29 cellular contexts compared by ENCODE assay signal in the genomic region with DNA sequence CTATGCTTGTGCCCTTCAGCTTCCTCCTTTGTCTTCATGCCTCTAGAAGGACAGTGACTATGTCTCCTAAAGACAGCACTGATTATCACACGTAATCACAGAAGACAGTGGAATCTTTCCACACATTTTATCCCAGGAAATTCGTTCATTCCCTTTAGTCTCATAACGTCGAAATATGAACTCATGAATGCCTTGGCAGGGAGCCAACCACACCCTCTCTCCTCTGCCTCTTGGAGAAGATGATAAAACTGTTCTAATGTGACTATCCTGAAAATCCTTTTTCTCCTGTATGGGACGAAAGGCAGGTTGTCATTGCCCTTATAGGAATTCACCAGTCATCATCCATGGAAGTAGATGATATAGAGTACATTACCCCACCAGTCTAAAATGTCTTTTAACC.
DNase-seq lines count a peak whose midpoint lies in the region; ATAC-seq and TF ChIP-seq lines count a peak whose summit lies in the region.
"Had no signal": no experiment of that assay in that cellular context is flagged by ENCODE, and none has a peak within 500 bp of the region (broad histone marks: within the 10 kb centered on the region; RNA-seq: fewer than 3 reads in every experiment).

No MANE protein-coding gene starts in this region.

- 43 to 48% methylated on average over 3 to 5 of the region's 5 CpGs for WGBS in gastroesophageal sphincter (ENCODE audit: low coverage in 1 of 2), 2 donors

- H3K4me3 Mint-ChIP-seq in mesothelial cell of epicardium: no peak overlapping the region
- H3K4me3 Mint-ChIP-seq: activated naive CD8-positive, alpha-beta T cell treated with anti-CD3 and anti-CD28 coated beads, Interleukin-2, amount 50 U/mL, for 24 hours; brain; CD14-positive monocyte; effector memory CD8-positive, alpha-beta T cell; naive B cell; WTC11 had no signal

- ATAC-seq in gastroesophageal sphincter: no peak
- ATAC-seq: activated naive CD8-positive, alpha-beta T cell treated with anti-CD3 and anti-CD28 coated beads, Interleukin-2, amount 50 U/mL, for 24 hours; effector memory CD8-positive, alpha-beta T cell; WTC11 had no signal

- no peak for TF ChIP-seq POLR2A in gastroesophageal sphincter (IDR thresholded peaks at IDR 0.05)

- DNase-seq in SHP77 (lab: John Stamatoyannopoulos, UW) (peak; percentile 25 to 30), SHP77 treated with DMSO at 0.1 percent for 48 hours (lab: John Stamatoyannopoulos, UW) (no peak), NCI-H187 (lab: John Stamatoyannopoulos, UW) (peak; percentile 23 to 57), SK-N-MC (ENCODE audit: low read depth, low spot score) (peak; percentile 8), mesothelial cell of epicardium (ENCODE audit: low spot score in 2 of 2, unreplicated experiment in 2 of 2) (peak; percentile 51 to 71), pons (ENCODE audit: low spot score) (no peak), UCSD-AML1 (lab: John Stamatoyannopoulos, UW; ENCODE audit: unreplicated experiment) (no peak)
- DNase-seq: activated CD8-positive, alpha-beta memory T cell treated with anti-CD3 and anti-CD28 coated beads, Interleukin-2, amount 50 U/mL, for 48 hours; activated effector memory CD4-positive, alpha-beta T cell treated with anti-CD3 and anti-CD28 coated beads, Interleukin-2, amount 50 U/mL, for 16 hours; activated naive CD8-positive, alpha-beta T cell treated with anti-CD3 and anti-CD28 coated beads, Interleukin-2, amount 50 U/mL, for 24 hours; effector memory CD8-positive, alpha-beta T cell; HCEC 1CT; KBM-7; mesenchymal stem cell; MV-4-11; naive B cell; NCI-H2081 treated with DMSO at 0.1 percent for 48 hours; NCI-H82; PC-9; spleen; stimulated activated CD4-positive, alpha-beta T cell treated with anti-CD3 and anti-CD28 coated beads, Interleukin-4, amount 100 ng/mL, for 1 hour; stimulated activated naive CD4-positive, alpha-beta T cell treated with Interleukin-2 at 50 U/mL for 16 hours; T-helper 2 cell had no signal

- no peak overlapping the region for H3K27ac ChIP-seq in SK-N-MC
- H3K27ac ChIP-seq in gastroesophageal sphincter: no peak overlapping the region
- H3K27ac ChIP-seq: esophagus muscularis mucosa, PC-9, spleen, thoracic aorta had no signal

- TF ChIP-seq EP300 in gastroesophageal sphincter (IDR thresholded peaks at IDR 0.05): no peak

- H3K4me3 ChIP-seq in SK-N-MC: no peak overlapping the region
- no peak overlapping the region for H3K4me3 ChIP-seq in gastroesophageal sphincter
- H3K4me3 ChIP-seq: esophagus muscularis mucosa, PC-9, spleen, thoracic aorta had no signal

- TF ChIP-seq CTCF in mesothelial cell of epicardium (IDR thresholded peaks at IDR 0.05; ENCODE audit: unreplicated experiment): no peak
- no peak for TF ChIP-seq CTCF in gastroesophageal sphincter (IDR thresholded peaks at IDR 0.05)

- no peak overlapping the region for H3K9ac ChIP-seq in SK-N-MC (ENCODE audit: insufficient read length)

- H3K27me3 ChIP-seq in gastroesophageal sphincter: no peaks in the 10 kb centered on the region
- H3K27me3 ChIP-seq: esophagus muscularis mucosa, spleen had no signal

- H3K9me3 ChIP-seq in SK-N-MC (ENCODE audit: low read depth, low read length): no peaks in the 10 kb centered on the region
- no peaks in the 10 kb centered on the region for H3K9me3 ChIP-seq in gastroesophageal sphincter
- H3K9me3 ChIP-seq: esophagus muscularis mucosa, spleen, thoracic aorta had no signal

- H3K27ac Mint-ChIP-seq in mesothelial cell of epicardium: peak overlapping the region; percentile 57
- H3K27ac Mint-ChIP-seq: activated naive CD8-positive, alpha-beta T cell treated with anti-CD3 and anti-CD28 coated beads, Interleukin-2, amount 50 U/mL, for 24 hours; CD14-positive monocyte; effector memory CD8-positive, alpha-beta T cell; naive B cell; WTC11 had no signal

- H3K36me3 ChIP-seq in SK-N-MC (ENCODE audit: insufficient read depth, low read length) (no peaks in the 10 kb centered on the region), gastroesophageal sphincter (no peaks in the 10 kb centered on the region)
- H3K36me3 ChIP-seq: esophagus muscularis mucosa, spleen, thoracic aorta had no signal

- H3K9me3 Mint-ChIP-seq in mesothelial cell of epicardium: no peaks in the 10 kb centered on the region
- H3K9me3 Mint-ChIP-seq: activated naive CD8-positive, alpha-beta T cell treated with anti-CD3 and anti-CD28 coated beads, Interleukin-2, amount 50 U/mL, for 24 hours; brain; naive B cell; WTC11 had no signal

- peaks cover 4% of the 10 kb centered on the region for H3K36me3 Mint-ChIP-seq in mesothelial cell of epicardium
- H3K36me3 Mint-ChIP-seq: brain, CD14-positive monocyte, naive B cell, WTC11 had no signal

- H3K27me3 Mint-ChIP-seq in mesothelial cell of epicardium (ENCODE audit: low read depth): no peaks in the 10 kb centered on the region
- H3K27me3 Mint-ChIP-seq: activated naive CD8-positive, alpha-beta T cell treated with anti-CD3 and anti-CD28 coated beads, Interleukin-2, amount 50 U/mL, for 24 hours; brain; effector memory CD8-positive, alpha-beta T cell; naive B cell had no signal

- H3K4me1 ChIP-seq in gastroesophageal sphincter: no peaks in the 10 kb centered on the region
- H3K4me1 ChIP-seq: esophagus muscularis mucosa, spleen had no signal

- peaks cover 45% of the 10 kb centered on the region for H3K4me1 Mint-ChIP-seq in mesothelial cell of epicardium
- H3K4me1 Mint-ChIP-seq: activated naive CD8-positive, alpha-beta T cell treated with anti-CD3 and anti-CD28 coated beads, Interleukin-2, amount 50 U/mL, for 24 hours; CD14-positive monocyte; naive B cell had no signal

Comparison
In these comparisons a context has a peak if more than half of its experiments do, and no peak if none do; other contexts are left out.
1. DNase-seq: peak in SHP77 (2 of 2), NCI-H187 (2 of 2), SK-N-MC (single experiment) and mesothelial cell of epicardium (2 of 2); none in SHP77 treated with DMSO at 0.1 percent for 48 hours (single experiment), pons (single experiment) and UCSD-AML1 (single experiment).